ENCODE assay signal across 1 cellular context in the genomic region with DNA sequence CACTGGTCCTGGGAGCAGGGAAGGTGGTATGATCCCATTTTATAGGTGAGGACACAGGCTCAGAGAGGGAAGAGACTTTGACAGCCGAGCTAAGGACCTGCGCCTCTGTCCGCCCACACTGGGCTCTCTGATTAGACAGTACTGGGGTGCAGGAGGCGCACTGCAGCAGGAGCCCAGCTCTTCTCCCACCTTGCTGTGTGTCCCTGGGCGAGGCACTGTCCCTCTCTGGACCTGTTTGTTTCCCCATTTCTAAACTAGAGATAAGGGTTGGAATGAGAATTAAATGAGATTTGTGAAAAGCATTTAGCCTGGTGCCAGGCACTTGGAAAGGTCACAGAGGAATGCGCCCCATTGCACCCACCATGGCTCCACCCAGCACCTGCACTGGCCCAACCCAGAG.
A peak's percentile ranks its signal among the peaks of the same experiment; 100 is the strongest.
TF ChIP-seq lines count a peak whose summit lies in the region.

No MANE protein-coding gene starts in this region.

TF ChIP-seq in HepG2, 621 proteins besides CTCF, POLR2A, EP300 and RAD21:
- no peak for TF ChIP-seq ZNF546 (CRISPR knock-in tag; conservative IDR thresholded peaks at IDR 0.05)
- no peak for TF ChIP-seq TBX3 (IDR thresholded peaks at IDR 0.05; ENCODE audit: borderline replicate concordance)
- no peak for TF ChIP-seq FLYWCH1 (CRISPR knock-in tag; IDR thresholded peaks at IDR 0.05)
- TF ChIP-seq, protein P1, sequence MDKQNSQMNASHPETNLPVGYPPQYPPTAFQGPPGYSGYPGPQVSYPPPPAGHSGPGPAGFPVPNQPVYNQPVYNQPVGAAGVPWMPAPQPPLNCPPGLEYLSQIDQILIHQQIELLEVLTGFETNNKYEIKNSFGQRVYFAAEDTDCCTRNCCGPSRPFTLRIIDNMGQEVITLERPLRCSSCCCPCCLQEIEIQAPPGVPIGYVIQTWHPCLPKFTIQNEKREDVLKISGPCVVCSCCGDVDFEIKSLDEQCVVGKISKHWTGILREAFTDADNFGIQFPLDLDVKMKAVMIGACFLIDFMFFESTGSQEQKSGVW (CRISPR knock-in tag; IDR thresholded peaks at IDR 0.05; ENCODE audit: borderline replicate concordance), result no peak
- TF ChIP-seq ZFX (CRISPR knock-in tag; IDR thresholded peaks at IDR 0.05; ENCODE audit: low read depth), result no peak
- peak; percentile 95 for TF ChIP-seq ZNF768 (CRISPR knock-in tag; IDR thresholded peaks at IDR 0.05)
- TF ChIP-seq ZKSCAN5 (CRISPR knock-in tag; IDR thresholded peaks at IDR 0.05), result no peak
TF ChIP-seq in HepG2: peak in this region for 1.
